ENCODE assay signal across 8 cellular contexts in the genomic region with DNA sequence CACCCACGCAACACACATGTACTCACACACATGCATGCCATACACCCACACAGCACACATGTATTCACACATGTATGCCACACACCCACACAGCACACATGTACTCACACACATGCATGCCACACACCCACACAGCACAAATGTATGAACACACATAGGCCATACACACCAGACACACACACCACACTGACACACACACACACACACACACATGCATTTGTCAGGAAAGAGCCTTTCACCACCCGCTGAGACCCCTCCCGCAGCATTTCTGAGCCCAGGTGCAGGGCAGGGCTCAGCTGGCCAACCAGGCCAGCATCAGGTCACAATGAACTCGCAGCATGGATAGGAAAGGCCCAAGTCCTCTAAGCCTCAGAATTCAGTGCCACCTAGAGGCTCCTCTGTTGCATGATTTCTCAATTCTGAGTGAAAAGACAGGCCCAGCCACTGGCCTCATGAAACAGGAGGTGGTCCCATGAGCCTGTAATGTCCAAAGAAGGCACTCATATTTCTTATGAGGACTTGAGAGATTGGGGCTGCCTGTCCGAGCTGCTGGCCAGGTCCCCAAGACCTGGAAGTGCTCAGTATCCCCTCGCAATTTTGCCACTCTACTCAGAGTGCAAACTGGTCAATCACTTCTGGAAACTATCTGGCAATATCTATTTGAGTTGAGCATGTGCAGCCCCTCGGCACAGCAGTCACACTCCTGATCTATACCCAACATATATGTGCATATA. TPM values are rescaled to one million over a fixed set of nuclear protein-coding genes. Genes with fewer than 3 reads are reported as not detected.
A peak's percentile ranks its signal among the peaks of the same experiment; 100 is the strongest.
DNase-seq lines count a peak whose midpoint lies in the region; ATAC-seq, FAIRE-seq and TF ChIP-seq lines count a peak whose summit lies in the region.

No MANE protein-coding gene starts in this region.

- H4K8ac ChIP-seq in H1 (ENCODE audit: extremely low read depth, insufficient read depth, low read length), result no peak overlapping the region; the same call in 1 of the 2 replicates

- CTCF ChIA-PET in Panc1 (lab: Charles Lee), result interaction anchor here (0.7 kb wide), 1 partner anchor 622 kb away, joined by 3 read pairs; no protein-coding TSS in a partner anchor
- CTCF ChIA-PET in H1 (lab: Charles Lee; ENCODE audit: partially characterized antibody), result interaction anchor here (0.6 to 2.8 kb wide), 30 partner anchors 9 to 1050 kb away, joined by 3 to 18 read pairs (median 3); no protein-coding TSS in a partner anchor

- intact Hi-C loops in Panc1 (cut with micrococcal nuclease; ENCODE audit: unreplicated experiment), result no loop called here

- H3K23ac ChIP-seq in H1 (ENCODE audit: insufficient read length), result no peak overlapping the region

- H2BK20ac ChIP-seq in H1 (ENCODE audit: low read length), result 0 out of 2 replicates have a peak overlapping the region, but pooled peaks have one; percentile 1

- TF ChIP-seq RAD21 in H1 (IDR thresholded peaks at IDR 0.05 in 1 of 2, conservative IDR thresholded peaks at IDR 0.05 in 1 of 2; ENCODE audit: low read depth in 2 of 2, low read length in 2 of 2), result peak; percentile 82 to 84

- no peaks in the 10 kb centered on the region for H3K9me3 ChIP-seq in MM.1S (replicated peaks; ENCODE audit: insufficient read depth, low read length)
- H3K9me3 ChIP-seq in Panc1 (ENCODE audit: control insufficient read depth, insufficient read depth, low read depth, low read length), result no peaks in the 10 kb centered on the region
- H3K9me3 ChIP-seq in H1 (ENCODE audit: insufficient read depth in 2 of 2, low read depth in 1 of 2, low read length in 1 of 2), result 0 out of 4 replicates have a peak, but pooled peaks cover 0 to 1% of the 10 kb centered on the region in 2 experiments

- H3K4me1 ChIP-seq in MM.1S (ENCODE audit: low read length) (peaks cover 7% of the 10 kb centered on the region; the same call in 1 of the 2 replicates), Panc1 (ENCODE audit: control insufficient read depth, insufficient read depth, low read length) (no peaks in the 10 kb centered on the region), H1 (replicated peaks in 1 of 4; ENCODE audit: control insufficient read depth in 3 of 4, insufficient read depth in 4 of 4, low read length in 3 of 4) (peaks cover 0 to 4% (median 2%) of the 10 kb centered on the region in 4 experiments; a peak in 5 of 7 replicates)

- peak in 1 of 2 experiments; percentile 18; a peak in 1 of 3 replicates for TF ChIP-seq EP300 in H1 (IDR thresholded peaks at IDR 0.05; ENCODE audit: borderline replicate concordance in 1 of 2, low read depth in 2 of 2, low read length in 2 of 2)

- no peak overlapping the region for H3K56ac ChIP-seq in H1 (replicated peaks; ENCODE audit: insufficient read length, low read depth, low read length)

- no peaks in the 10 kb centered on the region for H3F3A ChIP-seq in MM.1S (ENCODE audit: insufficient read depth, low read length)

- H2BK120ac ChIP-seq in H1 (replicated peaks; ENCODE audit: low read depth, low read length), result peak overlapping the region; percentile 72

- H3K27ac ChIP-seq in MM.1S (ENCODE audit: low read length) (no peak overlapping the region), Panc1 (ENCODE audit: low read length) (no peak overlapping the region), H1 (ENCODE audit: low read depth, low read length) (no peak overlapping the region)

- H2BK15ac ChIP-seq in H1 (ENCODE audit: low read length), result peak overlapping the region; percentile 61

- no peak overlapping the region for H3K9ac ChIP-seq in MM.1S (ENCODE audit: low read length)
- no peak overlapping the region for H3K9ac ChIP-seq in H1 (replicated peaks in 1 of 4; ENCODE audit: extremely low read depth in 1 of 4, low read depth in 3 of 4, low read length in 3 of 4)

- H3K36me3 ChIP-seq in MM.1S (replicated peaks; ENCODE audit: insufficient read depth, low read length), result no peaks in the 10 kb centered on the region
- H3K36me3 ChIP-seq in Panc1 (ENCODE audit: control insufficient read depth, insufficient read depth, low read length), result no peaks in the 10 kb centered on the region
- no peaks in the 10 kb centered on the region for H3K36me3 ChIP-seq in H1 (ENCODE audit: control insufficient read depth in 2 of 4, insufficient read depth in 4 of 4, low read length in 3 of 4)

- no peak overlapping the region for H3K4me3 ChIP-seq in MM.1S (ENCODE audit: low read length)
- no peak overlapping the region for H3K4me3 ChIP-seq in Panc1 (ENCODE audit: low read depth in 2 of 2, low read length in 2 of 2)
- H3K4me3 ChIP-seq in H1 (ENCODE audit: extremely low read depth in 1 of 4, insufficient read depth in 2 of 4, low read depth in 3 of 4, low read length in 4 of 4), result no peak overlapping the region

- H4K20me1 ChIP-seq in MM.1S (ENCODE audit: insufficient read depth, low read length), result no peaks in the 10 kb centered on the region
- peaks cover 0 to 5% of the 10 kb centered on the region in 2 experiments for H4K20me1 ChIP-seq in H1 (replicated peaks in 1 of 2; ENCODE audit: control insufficient read depth in 1 of 2, insufficient read depth in 2 of 2, low read length in 2 of 2)

- FAIRE-seq in H1 (lab: Jason Lieb, UNC), result peak; percentile 89

- TF ChIP-seq POLR2A in H1 (IDR thresholded peaks at IDR 0.05; ENCODE audit: control extremely low read depth in 1 of 2, low read depth in 2 of 2, low read length in 2 of 2), result no peak

- ATAC-seq in Panc1 (peak; percentile 97), HG03460 (IDR thresholded peaks at IDR 0.05; ENCODE audit: unreplicated experiment) (no peak)

- TF ChIP-seq CTCF in MM.1S (IDR thresholded peaks at IDR 0.05; ENCODE audit: low read length) (peak; percentile 39), Panc1 (IDR thresholded peaks at IDR 0.05) (peak; percentile 76), H1 (IDR thresholded peaks at IDR 0.05; ENCODE audit: control extremely low read depth in 1 of 3, insufficient read depth in 1 of 3, low read depth in 1 of 3, low read length in 3 of 3) (peak; percentile 36 to 73 (median 67))

- H3K4me2 ChIP-seq in MM.1S (ENCODE audit: low read depth, low read length), result no peak overlapping the region
- H3K4me2 ChIP-seq in H1 (ENCODE audit: insufficient read depth in 1 of 2, low read depth in 2 of 2, low read length in 2 of 2), result no peak overlapping the region

- peak overlapping the region; percentile 86 for H4K5ac ChIP-seq in H1 (ENCODE audit: insufficient read length, low read depth, low read length)

- peak overlapping the region; percentile 93 for H4K91ac ChIP-seq in H1 (replicated peaks; ENCODE audit: insufficient read length, low read length)

- H3K79me1 ChIP-seq in H1 (ENCODE audit: low read depth, low read length), result no peaks in the 10 kb centered on the region

- H3K23me2 ChIP-seq in H1 (ENCODE audit: low read depth, low read length), result no peaks in the 10 kb centered on the region; the same call in 1 of the 2 replicates

- peak overlapping the region; percentile 85 for H3K4ac ChIP-seq in H1 (replicated peaks; ENCODE audit: insufficient read length, low read depth, low read length)

- peak overlapping the region; percentile 99; the same call in 1 of the 2 replicates for H2BK12ac ChIP-seq in H1 (ENCODE audit: low read depth, low read length)

- H3K18ac ChIP-seq in H1 (ENCODE audit: extremely low read depth, low read length), result peak overlapping the region; percentile 81; the same call in 1 of the 2 replicates

- POLR2A ChIA-PET in Panc1 (lab: Charles Lee), result no interaction called here
- POLR2A ChIA-PET in H1 (lab: Charles Lee; ENCODE audit: partially characterized antibody), result interaction anchor here (0.7 to 1.2 kb wide), 2 partner anchors 20 to 739 kb away, joined by 3 to 5 read pairs; no protein-coding TSS in a partner anchor

- in situ Hi-C loops in Panc1 (cut with HindIII; ENCODE audit: low pct_unique_long_range_greater_than_20kb, low sequenced_read_pairs), result no loop called here

- H3K27me3 ChIP-seq in MM.1S (replicated peaks; ENCODE audit: insufficient read depth, low read length) (no peaks in the 10 kb centered on the region), Panc1 (ENCODE audit: control insufficient read depth, insufficient read depth, low read length) (no peaks in the 10 kb centered on the region), H1 (replicated peaks in 1 of 4; ENCODE audit: control insufficient read depth in 3 of 4, extremely low read depth in 1 of 4, insufficient read depth in 3 of 4, low read length in 3 of 4) (no peaks in the 10 kb centered on the region)

- peak overlapping the region; percentile 84 for H2AK5ac ChIP-seq in H1 (ENCODE audit: low read depth, low read length)

- H3K9me2 ChIP-seq in MM.1S (replicated peaks; ENCODE audit: insufficient read depth, low read length), result no peaks in the 10 kb centered on the region

- H3K79me2 ChIP-seq in MM.1S (ENCODE audit: low read length), result no peaks in the 10 kb centered on the region
- no peaks in the 10 kb centered on the region for H3K79me2 ChIP-seq in H1 (ENCODE audit: control insufficient read depth in 1 of 2, insufficient read depth in 2 of 2, low read length in 2 of 2)

- H2AFZ ChIP-seq in MM.1S (ENCODE audit: low read length), result no peak overlapping the region
- H2AFZ ChIP-seq in H1 (ENCODE audit: low read length), result no peak overlapping the region

- no TSS peak for BruUV-seq in Panc1 (replicated peaks; lab: Mats Ljungman, UMichigan)

- 54% methylated on average over 7 of the region's 7 CpGs; no CpG with 5 or more reads in 1 of the 2 experiments for WGBS in H1 (ENCODE audit: extremely low coverage in 1 of 2, insufficient coverage in 1 of 2, insufficient read length in 1 of 2, insufficient replicate concordance in 2 of 2, low coverage in 1 of 2, low lambda C conversion rate in 2 of 2, missing lambda C conversion rate in 1 of 2), 2 experiments

- DNase-seq in GM04504 (ENCODE audit: low read depth) (peak; percentile 46), MM.1S (peak; percentile 31), Panc1 (ENCODE audit: low read depth, low spot score) (peak; percentile 30), H1 (ENCODE audit: low read depth in 1 of 2, low spot score in 2 of 2) (peak; percentile 44 to 69), medulla oblongata (ENCODE audit: extremely low spot score) (peak; percentile 77), cerebellum (ENCODE audit: low spot score) (no peak), germinal center (ENCODE audit: low spot score) (no peak)

- H3K14ac ChIP-seq in H1 (ENCODE audit: insufficient read length), result no peak overlapping the region

- H2BK5ac ChIP-seq in H1 (ENCODE audit: low read depth, low read length), result peak overlapping the region; percentile 98

TF ChIP-seq in H1, 55 proteins besides CTCF, POLR2A, EP300 and RAD21 (continues in another document):
- TF ChIP-seq SP2 (IDR thresholded peaks at IDR 0.05; ENCODE audit: low read length), result no peak

RNA-seq across cellular contexts. Expression of a gene that starts 57.3 kb away (rescaled TPM):
- 70.0 TPM for total RNA-seq in Panc1 (2021; ENCODE audit: unreplicated experiment)
- polyA plus RNA-seq in Panc1 (2012; ENCODE audit: insufficient read length), result 50.9 TPM
- total RNA-seq in H1 (2021; fragmentation: NEBNext Ultra II Directional; extraction: Animal tissue kit (Norgen Biotek cat#: 25700)), result 93.0 and 93.7 TPM in 2 replicates
- 29.2 and 50.7 TPM in 2 replicates for polyA plus RNA-seq in H1 (2011; rRNA removed)
- polyA plus RNA-seq in H1 (2011; cell fraction: cytosol; rRNA removed), result 52.0 TPM
- polyA plus RNA-seq in H1 (2011; cell fraction: nucleus; rRNA removed), result 15.7 TPM
- 54.0 to 70.9 TPM (median 61.6 TPM) in 4 replicates for polyA plus RNA-seq in H1 (2012, experiment 1 of 2)
- polyA plus RNA-seq in H1 (2012, experiment 2 of 2), result 22.8 TPM
- polyA plus RNA-seq in H1 (2013, experiment 1 of 2), result 103 TPM
- polyA plus RNA-seq in H1 (2013, experiment 2 of 2), result 118 TPM
- polyA minus RNA-seq in H1 (2011; rRNA and poly(A)+ RNA removed), result 16.5 and 24.9 TPM in 2 replicates
- 15.3 TPM for polyA minus RNA-seq in H1 (2011; cell fraction: cytosol; rRNA and poly(A)+ RNA removed)
- 13.2 TPM for polyA minus RNA-seq in H1 (2011; cell fraction: nucleus; rRNA and poly(A)+ RNA removed)
- total RNA-seq in cerebellum, result 24.9 TPM

Comparison
In these comparisons a context has a peak if more than half of its experiments do, and no peak if none do; other contexts are left out.
1. DNase-seq: peak in GM04504 (single experiment), MM.1S (single experiment), Panc1 (single experiment), H1 (2 of 2) and medulla oblongata (single experiment); none in cerebellum (single experiment) and germinal center (single experiment).
2. Peak in every context shown above with its lines, with median percentiles within 50 percentile points of each other: CTCF ChIP-seq.